1 cellular context compared by ENCODE assay signal in the genomic region with DNA sequence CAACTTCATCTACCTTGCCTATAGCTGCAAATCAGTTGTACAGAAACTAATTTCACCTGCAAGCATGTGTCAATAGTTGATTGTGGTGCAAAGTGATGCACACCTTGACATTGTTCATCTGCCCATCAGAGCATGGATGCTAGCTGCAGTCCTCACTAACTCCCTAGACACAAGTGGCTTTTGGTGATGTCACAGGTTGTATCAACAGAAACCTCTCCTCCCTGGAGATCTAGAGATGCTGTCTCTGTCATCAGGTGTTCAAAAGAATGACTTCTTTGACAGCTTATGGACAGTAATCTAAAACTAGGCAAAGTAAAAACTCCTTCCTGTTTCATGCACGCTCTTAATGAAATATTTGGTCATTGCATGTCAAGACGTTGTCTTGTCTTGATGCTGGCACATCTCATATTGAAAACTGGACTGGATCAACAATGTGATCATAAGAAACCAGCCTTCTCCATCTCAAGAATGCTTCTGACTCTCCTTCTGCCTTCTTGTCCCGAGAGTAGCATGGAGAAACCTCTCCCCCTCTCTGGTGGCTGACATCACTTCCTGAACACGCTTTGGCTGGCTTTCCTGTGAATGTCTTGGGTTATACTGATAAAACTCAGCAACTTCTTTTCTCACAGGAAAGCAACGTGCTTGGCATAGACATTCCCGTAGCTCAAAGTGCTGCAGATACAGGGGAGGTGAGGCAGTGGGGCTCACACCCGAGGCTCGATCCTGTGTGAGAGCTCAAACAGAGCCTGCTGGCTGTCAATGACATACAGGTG.
A peak's percentile ranks its signal among the peaks of the same experiment; 100 is the strongest.
TF ChIP-seq lines count a peak whose summit lies in the region.

No MANE protein-coding gene starts in this region.

TF ChIP-seq in K562, 482 proteins besides CTCF, POLR2A, EP300 and RAD21 (continued from another document and continues in another):
- TF ChIP-seq ZFP91 (CRISPR knock-in tag; IDR thresholded peaks at IDR 0.05): no peak
- TF ChIP-seq FOXJ2 (tag; IDR thresholded peaks at IDR 0.05): no peak
- no peak for TF ChIP-seq RBM14 (IDR thresholded peaks at IDR 0.05; ENCODE audit: borderline replicate concordance, insufficient read depth, low read depth, low read length)
- TF ChIP-seq PRPF4 (IDR thresholded peaks at IDR 0.05; ENCODE audit: insufficient read depth, low read depth, low read length, poor library complexity, severe bottlenecking): no peak
- TF ChIP-seq SMARCA4 (IDR thresholded peaks at IDR 0.05): 0 out of 2 replicates have a peak, but pooled peaks have one; percentile 9
- TF ChIP-seq, protein P1, sequence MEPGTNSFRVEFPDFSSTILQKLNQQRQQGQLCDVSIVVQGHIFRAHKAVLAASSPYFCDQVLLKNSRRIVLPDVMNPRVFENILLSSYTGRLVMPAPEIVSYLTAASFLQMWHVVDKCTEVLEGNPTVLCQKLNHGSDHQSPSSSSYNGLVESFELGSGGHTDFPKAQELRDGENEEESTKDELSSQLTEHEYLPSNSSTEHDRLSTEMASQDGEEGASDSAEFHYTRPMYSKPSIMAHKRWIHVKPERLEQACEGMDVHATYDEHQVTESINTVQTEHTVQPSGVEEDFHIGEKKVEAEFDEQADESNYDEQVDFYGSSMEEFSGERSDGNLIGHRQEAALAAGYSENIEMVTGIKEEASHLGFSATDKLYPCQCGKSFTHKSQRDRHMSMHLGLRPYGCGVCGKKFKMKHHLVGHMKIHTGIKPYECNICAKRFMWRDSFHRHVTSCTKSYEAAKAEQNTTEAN (CRISPR knock-in tag; IDR thresholded peaks at IDR 0.05): no peak
- TF ChIP-seq HCFC1 (IDR thresholded peaks at IDR 0.05; ENCODE audit: low read depth, low read length): no peak
- TF ChIP-seq CBX3 (IDR thresholded peaks at IDR 0.05; ENCODE audit: borderline replicate concordance in 1 of 2, low read length in 2 of 2): no peak
- no peak for TF ChIP-seq GATAD2B (IDR thresholded peaks at IDR 0.05; ENCODE audit: borderline replicate concordance)
- TF ChIP-seq NR1H2 (CRISPR knock-in tag; IDR thresholded peaks at IDR 0.05): no peak
- TF ChIP-seq, protein P2, sequence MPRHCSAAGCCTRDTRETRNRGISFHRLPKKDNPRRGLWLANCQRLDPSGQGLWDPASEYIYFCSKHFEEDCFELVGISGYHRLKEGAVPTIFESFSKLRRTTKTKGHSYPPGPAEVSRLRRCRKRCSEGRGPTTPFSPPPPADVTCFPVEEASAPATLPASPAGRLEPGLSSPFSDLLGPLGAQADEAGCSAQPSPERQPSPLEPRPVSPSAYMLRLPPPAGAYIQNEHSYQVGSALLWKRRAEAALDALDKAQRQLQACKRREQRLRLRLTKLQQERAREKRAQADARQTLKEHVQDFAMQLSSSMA (CRISPR knock-in tag; IDR thresholded peaks at IDR 0.05): no peak
- TF ChIP-seq LCOR (CRISPR knock-in tag; IDR thresholded peaks at IDR 0.05): no peak
- no peak for TF ChIP-seq EGR1 (conservative IDR thresholded peaks at IDR 0.05)
- TF ChIP-seq, protein P3, sequence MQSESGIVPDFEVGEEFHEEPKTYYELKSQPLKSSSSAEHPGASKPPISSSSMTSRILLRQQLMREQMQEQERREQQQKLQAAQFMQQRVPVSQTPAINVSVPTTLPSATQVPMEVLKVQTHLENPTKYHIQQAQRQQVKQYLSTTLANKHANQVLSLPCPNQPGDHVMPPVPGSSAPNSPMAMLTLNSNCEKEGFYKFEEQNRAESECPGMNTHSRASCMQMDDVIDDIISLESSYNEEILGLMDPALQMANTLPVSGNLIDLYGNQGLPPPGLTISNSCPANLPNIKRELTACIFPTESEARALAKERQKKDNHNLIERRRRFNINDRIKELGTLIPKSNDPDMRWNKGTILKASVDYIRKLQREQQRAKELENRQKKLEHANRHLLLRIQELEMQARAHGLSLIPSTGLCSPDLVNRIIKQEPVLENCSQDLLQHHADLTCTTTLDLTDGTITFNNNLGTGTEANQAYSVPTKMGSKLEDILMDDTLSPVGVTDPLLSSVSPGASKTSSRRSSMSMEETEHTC (IDR thresholded peaks at IDR 0.05): no peak
- TF ChIP-seq ZNF354B (CRISPR knock-in tag; IDR thresholded peaks at IDR 0.05): no peak
- TF ChIP-seq SIN3A (IDR thresholded peaks at IDR 0.05; ENCODE audit: borderline replicate concordance in 2 of 2, control insufficient read depth in 1 of 2, low read depth in 2 of 2, low read length in 2 of 2): no peak
- no peak for TF ChIP-seq SRSF3 (IDR thresholded peaks at IDR 0.05; ENCODE audit: insufficient read depth, low read length)
- TF ChIP-seq KDM1A (IDR thresholded peaks at IDR 0.05): no peak
- peak; percentile 58 for TF ChIP-seq L3MBTL2 (IDR thresholded peaks at IDR 0.05)
- peak; percentile 58 for TF ChIP-seq VEZF1 (CRISPR knock-in tag; IDR thresholded peaks at IDR 0.05)
- 0 out of 2 replicates have a peak, but pooled peaks have one; percentile 12 for TF ChIP-seq TCF3 (CRISPR knock-in tag; IDR thresholded peaks at IDR 0.05)
- TF ChIP-seq PPARD (CRISPR knock-in tag; IDR thresholded peaks at IDR 0.05): no peak
- 0 out of 4 replicates have a peak, but pooled peaks of 1 of the 2 experiments have one; percentile 18 for TF ChIP-seq MNT (conservative IDR thresholded peaks at IDR 0.05)
- no peak for TF ChIP-seq SIX5 (IDR thresholded peaks at IDR 0.05; ENCODE audit: borderline replicate concordance in 1 of 2, insufficient read depth in 1 of 2, low read depth in 1 of 2, low read length in 2 of 2)
- TF ChIP-seq BDP1 (IDR thresholded peaks at IDR 0.05; ENCODE audit: insufficient read depth, insufficient read length): no peak
- TF ChIP-seq ARID1B (IDR thresholded peaks at IDR 0.05): peak; percentile 22; the same call in 1 of the 2 replicates
- no peak for TF ChIP-seq EZH2 (IDR thresholded peaks at IDR 0.05; ENCODE audit: borderline replicate concordance, low read depth, low read length)
- no peak for TF ChIP-seq CREB1 (IDR thresholded peaks at IDR 0.05)
- peak; percentile 51; the same call in 1 of the 2 replicates for TF ChIP-seq CREB1 (CRISPR knock-in tag; IDR thresholded peaks at IDR 0.05)
- no peak for TF ChIP-seq NCOA1 (IDR thresholded peaks at IDR 0.05; ENCODE audit: low read depth)
- peak; percentile 39; the same call in 1 of the 2 replicates for TF ChIP-seq SMAD4 (CRISPR knock-in tag; conservative IDR thresholded peaks at IDR 0.05)
- no peak for TF ChIP-seq BRD4 (IDR thresholded peaks at IDR 0.05)
- TF ChIP-seq CREM (IDR thresholded peaks at IDR 0.05; ENCODE audit: low read depth): peak; percentile 72
- TF ChIP-seq TSC22D4 (tag; IDR thresholded peaks at IDR 0.05): no peak
- no peak for TF ChIP-seq U2AF1 (optimal IDR thresholded peaks at IDR 0.05; ENCODE audit: low read depth, low read length)
- TF ChIP-seq, protein P4, sequence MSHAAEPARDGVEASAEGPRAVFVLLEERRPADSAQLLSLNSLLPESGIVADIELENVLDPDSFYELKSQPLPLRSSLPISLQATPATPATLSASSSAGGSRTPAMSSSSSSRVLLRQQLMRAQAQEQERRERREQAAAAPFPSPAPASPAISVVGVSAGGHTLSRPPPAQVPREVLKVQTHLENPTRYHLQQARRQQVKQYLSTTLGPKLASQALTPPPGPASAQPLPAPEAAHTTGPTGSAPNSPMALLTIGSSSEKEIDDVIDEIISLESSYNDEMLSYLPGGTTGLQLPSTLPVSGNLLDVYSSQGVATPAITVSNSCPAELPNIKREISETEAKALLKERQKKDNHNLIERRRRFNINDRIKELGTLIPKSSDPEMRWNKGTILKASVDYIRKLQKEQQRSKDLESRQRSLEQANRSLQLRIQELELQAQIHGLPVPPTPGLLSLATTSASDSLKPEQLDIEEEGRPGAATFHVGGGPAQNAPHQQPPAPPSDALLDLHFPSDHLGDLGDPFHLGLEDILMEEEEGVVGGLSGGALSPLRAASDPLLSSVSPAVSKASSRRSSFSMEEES (CRISPR knock-in tag; IDR thresholded peaks at IDR 0.05): no peak
- no peak for TF ChIP-seq MYBL2 (IDR thresholded peaks at IDR 0.05; ENCODE audit: low read depth)
- no peak for TF ChIP-seq MYBL2 (CRISPR knock-in tag; IDR thresholded peaks at IDR 0.05; ENCODE audit: borderline replicate concordance)
- TF ChIP-seq ELF1 (tag; IDR thresholded peaks at IDR 0.05): no peak
